ENCODE assay signal across 19 cellular contexts in the genomic region with DNA sequence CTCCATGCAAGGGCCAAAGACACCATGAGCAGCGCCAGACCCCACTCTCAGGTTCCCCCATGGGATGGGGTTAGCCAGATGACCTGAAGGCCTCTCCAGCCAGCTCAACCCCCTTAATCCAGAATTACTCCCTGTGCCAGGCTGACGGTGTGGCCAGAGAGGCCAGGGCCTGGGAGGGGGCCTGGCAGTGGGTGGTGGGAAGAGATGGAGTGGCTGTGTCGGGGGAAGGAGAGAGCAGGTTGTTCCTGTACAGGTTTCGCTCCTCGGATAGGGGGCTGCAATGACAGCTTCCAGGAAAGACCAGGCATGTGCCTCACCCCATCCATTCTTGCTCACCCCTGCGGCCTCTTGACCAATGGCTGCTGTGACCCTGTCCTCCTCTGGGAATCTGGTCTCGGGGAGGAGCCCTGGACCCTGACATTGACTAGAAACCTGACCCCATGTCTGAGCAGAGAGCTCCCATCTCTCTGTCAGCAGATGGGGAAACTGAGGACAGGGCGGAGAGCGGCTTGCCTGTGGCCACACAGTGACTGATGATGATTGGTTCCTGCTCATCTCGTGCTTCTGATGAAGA.
"Had no signal": no experiment of that assay in that cellular context is flagged by ENCODE, and none has a peak within 500 bp of the region (broad histone marks: within the 10 kb centered on the region; RNA-seq: fewer than 3 reads in every experiment).

No MANE protein-coding gene starts in this region.

- H3K27me3 ChIP-seq: uterus had no signal

- DNase-seq: activated CD4-positive, alpha-beta T cell treated with anti-CD3 and anti-CD28 coated beads, Interleukin-2, amount 50 U/mL, for 48 hours; activated effector memory CD4-positive, alpha-beta T cell treated with Interleukin-2 at 50 U/mL for 16 hours; activated T-cell treated with anti-CD3 and anti-CD28 coated beads, Interleukin-2, amount 50 U/mL, for 48 hours; central memory CD4-positive, alpha-beta T cell; hypothalamus; right cardiac atrium; small intestine; stimulated activated CD4-positive, alpha-beta T cell treated with anti-CD3 and anti-CD28 coated beads, Interleukin-4, amount 100 ng/mL, for 24 hours had no signal

- ATAC-seq: left lobe of liver; right cardiac atrium; stimulated activated effector memory CD8-positive, alpha-beta T cell treated with anti-CD3 and anti-CD28 coated beads, Interleukin-12 subunit alpha, Interleukin-12 subunit beta, amount 100 ng/mL, for 72 hours had no signal

- H3K36me3 ChIP-seq: prostate gland, tibial artery, uterus had no signal

- H3K9me3 Mint-ChIP-seq: mesothelial cell of epicardium; nephron progenitor cell; stimulated activated effector memory CD8-positive, alpha-beta T cell treated with anti-CD3 and anti-CD28 coated beads, Interleukin-12 subunit alpha, Interleukin-12 subunit beta, amount 100 ng/mL, for 72 hours had no signal

- H3K36me3 Mint-ChIP-seq: activated naive CD8-positive, alpha-beta T cell; brain; mesothelial cell of epicardium; stimulated activated effector memory CD8-positive, alpha-beta T cell treated with anti-CD3 and anti-CD28 coated beads, Interleukin-12 subunit alpha, Interleukin-12 subunit beta, amount 100 ng/mL, for 72 hours had no signal

- H3K9me3 ChIP-seq: prostate gland, tibial artery, uterus had no signal

- H3K4me3 ChIP-seq: lung, prostate gland, SK-N-MC, tibial artery, uterus had no signal

- H3K27ac Mint-ChIP-seq: activated naive CD8-positive, alpha-beta T cell; nephron progenitor cell had no signal

- H3K4me3 Mint-ChIP-seq: activated naive CD8-positive, alpha-beta T cell; brain; mesothelial cell of epicardium; nephron progenitor cell; stimulated activated effector memory CD8-positive, alpha-beta T cell treated with anti-CD3 and anti-CD28 coated beads, Interleukin-12 subunit alpha, Interleukin-12 subunit beta, amount 100 ng/mL, for 72 hours had no signal

- H3K4me1 ChIP-seq: prostate gland had no signal

- H3K27ac ChIP-seq: prostate gland, SK-N-MC, tibial artery, uterus had no signal
